Comparison of ENCODE assay signal across 8 cellular contexts in the genomic region with DNA sequence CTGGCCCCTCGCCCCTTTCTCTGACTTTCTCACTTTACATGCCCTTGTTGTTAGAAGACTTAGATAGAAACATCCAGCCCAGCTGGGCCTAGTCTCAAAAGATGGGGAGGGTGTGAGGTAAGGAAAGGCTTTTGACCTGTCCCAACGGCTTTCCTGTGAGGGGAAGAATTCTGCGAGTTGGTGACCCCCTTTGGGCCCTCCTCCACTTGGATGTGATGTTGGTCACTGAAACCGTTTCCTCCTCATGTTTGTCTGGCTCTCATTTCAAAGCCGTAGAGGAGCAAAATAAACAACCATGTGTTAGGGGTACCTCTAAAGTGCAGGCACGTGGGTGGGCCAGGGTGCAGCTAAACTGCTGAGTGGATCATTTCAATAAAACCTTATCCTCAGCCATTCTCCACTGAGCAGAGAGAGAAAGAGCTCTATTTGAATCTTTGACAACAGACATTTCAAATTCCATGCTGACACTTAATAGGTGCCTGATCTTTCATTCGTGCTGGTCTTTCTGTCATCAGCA.
DNase-seq lines count a peak whose midpoint lies in the region; ATAC-seq and TF ChIP-seq lines count a peak whose summit lies in the region.

No MANE protein-coding gene starts in this region.

- H3K4me1 ChIP-seq in CD4-positive, CD25-positive, alpha-beta regulatory T cell (ENCODE audit: control insufficient read depth, insufficient read depth, low read length, poor library complexity, severe bottlenecking), result peaks cover 48% of the 10 kb centered on the region
- H3K4me1 ChIP-seq in PC-9 (replicated peaks; ENCODE audit: insufficient read depth) (peaks cover 10% of the 10 kb centered on the region; the same call in 1 of the 2 replicates), neural progenitor cell (peaks cover 30% of the 10 kb centered on the region)
- H3K4me1 ChIP-seq in effector memory CD4-positive, alpha-beta T cell (ENCODE audit: control insufficient read depth, insufficient read depth, low read length, poor library complexity, severe bottlenecking), result peaks cover 27% of the 10 kb centered on the region

- peaks cover 21% of the 10 kb centered on the region for H3K79me2 ChIP-seq in PC-9 (ENCODE audit: low read depth)
- H3K79me2 ChIP-seq in neural progenitor cell (ENCODE audit: low read depth), result no peaks in the 10 kb centered on the region

- H3K4me2 ChIP-seq in PC-9 (peak overlapping the region; percentile 89), neural progenitor cell (peak overlapping the region; percentile 83)

- H3K27me3 Mint-ChIP-seq in CD4-positive, CD25-positive, alpha-beta regulatory T cell, result no peaks in the 10 kb centered on the region
- peaks cover 5% of the 10 kb centered on the region for H3K27me3 Mint-ChIP-seq in neural progenitor cell (ENCODE audit: insufficient read depth, low read depth)

- H3K9me3 Mint-ChIP-seq in CD4-positive, CD25-positive, alpha-beta regulatory T cell, result no peaks in the 10 kb centered on the region
- H3K9me3 Mint-ChIP-seq in neural progenitor cell, result peaks cover 2% of the 10 kb centered on the region

- POLR2A ChIA-PET in PC-9 (lab: Charles Lee; ENCODE audit: unreplicated experiment), result interaction anchor here (0.6 kb wide), 3 partner anchors 21 to 65 kb away, joined by 3 to 7 read pairs (median 4); no protein-coding TSS in a partner anchor

- TF ChIP-seq CTCF in PC-9 (conservative IDR thresholded peaks at IDR 0.05), result no peak
- no peak for TF ChIP-seq CTCF in neural progenitor cell (IDR thresholded peaks at IDR 0.05)

- H3K27ac Mint-ChIP-seq in CD4-positive, CD25-positive, alpha-beta regulatory T cell, result peak overlapping the region; percentile 97 to 99 (median 99)
- H3K27ac Mint-ChIP-seq in neural progenitor cell, result peak overlapping the region; percentile 97

- intact Hi-C loops in PC-9 (cut with micrococcal nuclease; ENCODE audit: unreplicated experiment), result no loop called here

- no peak overlapping the region for H3K9ac ChIP-seq in neural progenitor cell

- peak in 1 of 3 donors; percentile 2 for DNase-seq in CD4-positive, CD25-positive, alpha-beta regulatory T cell
- DNase-seq in PC-9 (no peak), neural progenitor cell (ENCODE audit: low spot score) (no peak), NCI-H2227 treated with DMSO at 0.1 percent for 48 hours (lab: John Stamatoyannopoulos, UW) (no peak)
- DNase-seq in effector memory CD4-positive, alpha-beta T cell, result no peak

- peaks cover 49 to 67% (median 57%) of the 10 kb centered on the region in 4 donors for H3K4me1 Mint-ChIP-seq in CD4-positive, CD25-positive, alpha-beta regulatory T cell
- H3K4me1 Mint-ChIP-seq in neural progenitor cell, result peaks cover 33% of the 10 kb centered on the region

- no peaks in the 10 kb centered on the region for H3K36me3 ChIP-seq in CD4-positive, CD25-positive, alpha-beta regulatory T cell (ENCODE audit: control insufficient read depth, insufficient read depth, low read length)
- no peaks in the 10 kb centered on the region for H3K36me3 ChIP-seq in PC-9 (ENCODE audit: low read depth)
- no peaks in the 10 kb centered on the region for H3K36me3 ChIP-seq in effector memory CD4-positive, alpha-beta T cell (ENCODE audit: control insufficient read depth, insufficient read depth, low read length)
- no peaks in the 10 kb centered on the region for H3K36me3 ChIP-seq in neural progenitor cell

- H3K36me3 Mint-ChIP-seq in CD4-positive, CD25-positive, alpha-beta regulatory T cell, result no peaks in the 10 kb centered on the region
- no peaks in the 10 kb centered on the region for H3K36me3 Mint-ChIP-seq in neural progenitor cell

- H3F3A ChIP-seq in PC-9 (ENCODE audit: insufficient read depth, low read depth) (no peaks in the 10 kb centered on the region), neural progenitor cell (ENCODE audit: low read depth) (peaks cover 43% of the 10 kb centered on the region)

- H3K9me3 ChIP-seq in CD4-positive, CD25-positive, alpha-beta regulatory T cell (ENCODE audit: control insufficient read depth in 2 of 2, low read length in 2 of 2), result no peaks in the 10 kb centered on the region
- H3K9me3 ChIP-seq in PC-9 (ENCODE audit: insufficient read depth, low read depth) (no peaks in the 10 kb centered on the region), neural progenitor cell (ENCODE audit: low read depth) (no peaks in the 10 kb centered on the region)
- no peaks in the 10 kb centered on the region for H3K9me3 ChIP-seq in effector memory CD4-positive, alpha-beta T cell (ENCODE audit: control insufficient read depth, low read length)

- H3K9me2 ChIP-seq in PC-9 (ENCODE audit: insufficient read depth), result no peaks in the 10 kb centered on the region

- no peaks in the 10 kb centered on the region for H3K27me3 ChIP-seq in CD4-positive, CD25-positive, alpha-beta regulatory T cell (ENCODE audit: control insufficient read depth, insufficient read depth, low read length)
- H3K27me3 ChIP-seq in PC-9 (ENCODE audit: insufficient read depth, low read depth) (no peaks in the 10 kb centered on the region), neural progenitor cell (no peaks in the 10 kb centered on the region)
- no peaks in the 10 kb centered on the region for H3K27me3 ChIP-seq in effector memory CD4-positive, alpha-beta T cell (replicated peaks; ENCODE audit: control insufficient read depth, insufficient read depth, low read length, poor library complexity, severe bottlenecking)

- H2AFZ ChIP-seq in PC-9 (peak overlapping the region; percentile 90), neural progenitor cell (replicated peaks) (peak overlapping the region; percentile 99)

- peak overlapping the region; percentile 90 for H3K4me3 ChIP-seq in CD4-positive, CD25-positive, alpha-beta regulatory T cell (ENCODE audit: low read depth, low read length)
- peak overlapping the region; percentile 65 for H3K4me3 ChIP-seq in PC-9
- H3K4me3 ChIP-seq in effector memory CD4-positive, alpha-beta T cell (ENCODE audit: insufficient read depth, low read depth, low read length, poor library complexity, severe bottlenecking), result peak overlapping the region; percentile 68
- peak overlapping the region; percentile 40 for H3K4me3 ChIP-seq in neural progenitor cell

- H3K4me3 Mint-ChIP-seq in CD4-positive, CD25-positive, alpha-beta regulatory T cell, result peak overlapping the region; percentile 91 to 99 (median 96)
- H3K4me3 Mint-ChIP-seq in neural progenitor cell, result peak overlapping the region; percentile 89

- ATAC-seq in CD4-positive, CD25-positive, alpha-beta regulatory T cell (ENCODE audit: low read depth in 2 of 2), result no peak
- ATAC-seq in HG02885 (IDR thresholded peaks at IDR 0.05; ENCODE audit: poor library complexity, unreplicated experiment), result no peak
- no peak for ATAC-seq in HG03354 (IDR thresholded peaks at IDR 0.05; ENCODE audit: poor library complexity, severe bottlenecking, unreplicated experiment)
- ATAC-seq in HG03378 (IDR thresholded peaks at IDR 0.05; ENCODE audit: unreplicated experiment), result no peak

- CTCF ChIA-PET in PC-9 (lab: Charles Lee), result interaction anchor here (0.7 kb wide), 1 partner anchor 9 kb away, joined by 13 read pairs; no protein-coding TSS in a partner anchor

- TSS peak; percentile 94 for BruUV-seq in PC-9 (replicated peaks; lab: Mats Ljungman, UMichigan)

- no peaks in the 10 kb centered on the region for H4K20me1 ChIP-seq in PC-9 (ENCODE audit: insufficient read depth)
- H4K20me1 ChIP-seq in neural progenitor cell (ENCODE audit: low read depth), result peaks cover 37% of the 10 kb centered on the region

- H3K27ac ChIP-seq in CD4-positive, CD25-positive, alpha-beta regulatory T cell (ENCODE audit: insufficient read depth, low read length, poor library complexity, severe bottlenecking), result peak overlapping the region; percentile 93
- no peak overlapping the region for H3K27ac ChIP-seq in PC-9
- H3K27ac ChIP-seq in effector memory CD4-positive, alpha-beta T cell (ENCODE audit: insufficient read depth, low read length, poor library complexity, severe bottlenecking), result peak overlapping the region; percentile 93
- H3K27ac ChIP-seq in neural progenitor cell, result peak overlapping the region; percentile 71

Comparison
In these comparisons a context has a peak if more than half of its experiments do, and no peak if none do; other contexts are left out.
1. H3K4me3 ChIP-seq: peak in every context shown above with its lines; median percentile 90 in CD4-positive, CD25-positive, alpha-beta regulatory T cell; 68 in effector memory CD4-positive, alpha-beta T cell; 65 in PC-9; 40 in neural progenitor cell.